ENCODE assay signal across 8 cellular contexts in genomic region chr6:69867075-69867911, GRCh38. TPM values are rescaled to one million over a fixed set of nuclear protein-coding genes. Genes with fewer than 3 reads are reported as not detected.
A peak's percentile ranks its signal among the peaks of the same experiment; 100 is the strongest.
DNase-seq lines count a peak whose midpoint lies in the region; ATAC-seq and TF ChIP-seq lines count a peak whose summit lies in the region.

No MANE protein-coding gene starts in this region.

- peaks cover 0 to 1% (median 0%) of the 10 kb centered on the region in 7 donors for H3K9me3 Mint-ChIP-seq in CD4-positive, CD25-positive, alpha-beta regulatory T cell

- POLR2A ChIA-PET in RWPE1 (lab: Yijun Ruan, JAX; ENCODE audit: low non-redundant PET), result no interaction called here

- H3K36me3 Mint-ChIP-seq in CD4-positive, CD25-positive, alpha-beta regulatory T cell, result no peaks in the 10 kb centered on the region

- H3K27ac ChIP-seq in CD4-positive, CD25-positive, alpha-beta regulatory T cell (ENCODE audit: insufficient read depth, low read length, poor library complexity, severe bottlenecking), result peak overlapping the region; percentile 9
- H3K27ac ChIP-seq in RWPE1, result no peak overlapping the region
- peak overlapping the region in 10 of 12 donors; percentile 1 to 74 (median 59) for H3K27ac ChIP-seq in heart left ventricle
- H3K27ac ChIP-seq in psoas muscle, result peak overlapping the region; percentile 60
- H3K27ac ChIP-seq in aorta (ENCODE audit: low read depth in 1 of 2, low read length in 2 of 2), result no peak overlapping the region

- H3K4me1 ChIP-seq in CD4-positive, CD25-positive, alpha-beta regulatory T cell (ENCODE audit: control insufficient read depth, insufficient read depth, low read length, poor library complexity, severe bottlenecking), result peaks cover 22% of the 10 kb centered on the region
- H3K4me1 ChIP-seq in heart left ventricle, result peaks cover 0 to 17% (median 2%) of the 10 kb centered on the region in 12 donors
- H3K4me1 ChIP-seq in psoas muscle, result peaks cover 9% of the 10 kb centered on the region
- no peaks in the 10 kb centered on the region for H3K4me1 ChIP-seq in aorta (ENCODE audit: control insufficient read depth in 1 of 2, insufficient read depth in 2 of 2, low read length in 2 of 2)

- DNase-seq in CD4-positive, CD25-positive, alpha-beta regulatory T cell, result peak; percentile 38 to 74 (median 49)
- DNase-seq in RWPE1 (ENCODE audit: low spot score) (peak; percentile 15), heart left ventricle (peak; percentile 52 to 83 (median 65)), psoas muscle (peak; percentile 64 to 78), aorta (peak; percentile 75 to 90)
- DNase-seq in activated naive CD4-positive, alpha-beta T cell treated with Interleukin-2 at 50 U/mL for 16 hours, result peak; percentile 62

- intact Hi-C loops in heart left ventricle (cut with DNase I) (loop anchor here in 1 of 10 donors (5.0 kb wide), 1 partner anchor 105 kb away; no protein-coding TSS in a partner anchor), psoas muscle (cut with DNase I) (loop anchor here in 1 of 2 donors (5.0 kb wide), 1 partner anchor 105 kb away; no protein-coding TSS in a partner anchor), aorta (cut with DNase I) (loop anchor here in 1 of 2 donors (5.0 kb wide), 1 partner anchor 70 kb away; no protein-coding TSS in a partner anchor)

- no peaks in the 10 kb centered on the region for H3K9me3 ChIP-seq in CD4-positive, CD25-positive, alpha-beta regulatory T cell (ENCODE audit: control insufficient read depth in 2 of 2, low read length in 2 of 2)
- H3K9me3 ChIP-seq in heart left ventricle (no peaks in the 10 kb centered on the region), psoas muscle (no peaks in the 10 kb centered on the region), aorta (ENCODE audit: control insufficient read depth, low read length) (no peaks in the 10 kb centered on the region)

- no peak for TF ChIP-seq POLR2A in heart left ventricle (IDR thresholded peaks at IDR 0.05)

- peak overlapping the region in 2 of 3 donors; percentile 30 to 81 for H3K27ac Mint-ChIP-seq in CD4-positive, CD25-positive, alpha-beta regulatory T cell

- no peaks in the 10 kb centered on the region for H3K36me3 ChIP-seq in CD4-positive, CD25-positive, alpha-beta regulatory T cell (ENCODE audit: control insufficient read depth, insufficient read depth, low read length)
- H3K36me3 ChIP-seq in heart left ventricle (no peaks in the 10 kb centered on the region), psoas muscle (ENCODE audit: insufficient read depth in 1 of 2, low read depth in 1 of 2) (no peaks in the 10 kb centered on the region), aorta (ENCODE audit: control insufficient read depth in 1 of 2, insufficient read depth in 2 of 2, low read length in 1 of 2) (no peaks in the 10 kb centered on the region)

- 0 to 1% (median 1%) methylated on average over 28 to 82 of the region's 82 CpGs for WGBS in heart left ventricle, 4 donors
- 1 to 2% (median 2%) methylated on average over 69 to 82 of the region's 82 CpGs for WGBS in psoas muscle, 3 donors
- 0 to 1% methylated on average over 78 to 82 of the region's 82 CpGs for WGBS in aorta, 2 donors

- peak overlapping the region; percentile 86 to 88 (median 88) for H3K4me3 Mint-ChIP-seq in CD4-positive, CD25-positive, alpha-beta regulatory T cell

- TF ChIP-seq CTCF in RWPE1 (conservative IDR thresholded peaks at IDR 0.05; ENCODE audit: low read depth) (peak; percentile 22; the same call in 1 of the 2 replicates), heart left ventricle (IDR thresholded peaks at IDR 0.05) (peak in 8 of 12 donors; percentile 6 to 50 (median 26)), psoas muscle (IDR thresholded peaks at IDR 0.05) (peak; percentile 35)

- peak; percentile 77 to 82 for ATAC-seq in CD4-positive, CD25-positive, alpha-beta regulatory T cell (ENCODE audit: low read depth in 2 of 2)
- peak; percentile 67 for ATAC-seq in GM19351 (IDR thresholded peaks at IDR 0.05; ENCODE audit: unreplicated experiment)
- ATAC-seq in HG03460 (IDR thresholded peaks at IDR 0.05; ENCODE audit: unreplicated experiment), result peak; percentile 54
- peak; percentile 59 to 94 (median 86) for ATAC-seq in heart left ventricle
- ATAC-seq in psoas muscle, result peak; percentile 81 to 94 (median 90)
- ATAC-seq in aorta (ENCODE audit: low FRiP score), result peak; percentile 79

- H3K27me3 ChIP-seq in CD4-positive, CD25-positive, alpha-beta regulatory T cell (ENCODE audit: control insufficient read depth, insufficient read depth, low read length), result peaks cover 41% of the 10 kb centered on the region
- H3K27me3 ChIP-seq in heart left ventricle, result peaks cover 0 to 33% (median 0%) of the 10 kb centered on the region in 9 donors
- H3K27me3 ChIP-seq in psoas muscle (ENCODE audit: insufficient read depth in 3 of 3, low read length in 2 of 3), result no peaks in the 10 kb centered on the region
- H3K27me3 ChIP-seq in aorta (ENCODE audit: control insufficient read depth in 1 of 2, insufficient read depth in 2 of 2, low read length in 1 of 2), result no peaks in the 10 kb centered on the region

- H3K27me3 Mint-ChIP-seq in CD4-positive, CD25-positive, alpha-beta regulatory T cell, result peaks cover 73% of the 10 kb centered on the region

- CTCF ChIA-PET in RWPE1 (lab: Yijun Ruan, JAX), result no interaction called here

- H3K4me1 Mint-ChIP-seq in CD4-positive, CD25-positive, alpha-beta regulatory T cell, result peaks cover 9 to 22% (median 11%) of the 10 kb centered on the region in 4 donors

- peak overlapping the region; percentile 86 for H3K4me3 ChIP-seq in CD4-positive, CD25-positive, alpha-beta regulatory T cell (ENCODE audit: low read depth, low read length)
- peak overlapping the region; percentile 28 to 84 (median 63) for H3K4me3 ChIP-seq in heart left ventricle
- H3K4me3 ChIP-seq in psoas muscle, result peak overlapping the region; percentile 77
- peak overlapping the region; percentile 42 to 74 for H3K4me3 ChIP-seq in aorta (ENCODE audit: low read length in 2 of 2)

RNA-seq across cellular contexts. Expression of gene COL19A1, which starts 0.9 kb away (rescaled TPM):
- 0.17 TPM for total RNA-seq in CD4-positive, CD25-positive, alpha-beta regulatory T cell
- not detected for polyA plus RNA-seq in CD4-positive, CD25-positive, alpha-beta regulatory T cell
- total RNA-seq in heart left ventricle, result 1 to 10 TPM in 7 of 9 donors, under 1 TPM in 2; 0.91 to 4.6 (median 1.7) TPM
- under 1 TPM; 0.69 to 0.72 TPM for polyA plus RNA-seq in heart left ventricle
- total RNA-seq in psoas muscle, result 10 to 100 TPM in 1 of 4 donors, 1 to 10 TPM in 2, under 1 TPM in 1; 0.13 to 10.3 (median 1.3) TPM
- under 1 TPM; 0.01 to 0.33 (median 0.04) TPM for polyA plus RNA-seq in psoas muscle
- 1 to 10 TPM in 1 of 2 donors, under 1 TPM in 1; 0.42 to 1.8 TPM for total RNA-seq in aorta
- polyA plus RNA-seq in aorta, result not detected

Comparison
In these comparisons a context has a peak if more than half of its experiments do, and no peak if none do; other contexts are left out.
1. DNase-seq: peak in every context shown above with its lines; median percentile 82 in aorta; 71 in psoas muscle; 65 in heart left ventricle; 62 in activated naive CD4-positive, alpha-beta T cell treated with Interleukin-2 at 50 U/mL for 16 hours; 49 in CD4-positive, CD25-positive, alpha-beta regulatory T cell; 15 in RWPE1.
2. H3K27ac ChIP-seq: peak in CD4-positive, CD25-positive, alpha-beta regulatory T cell (single experiment), heart left ventricle (10 of 12) and psoas muscle (single experiment); none in RWPE1 (single experiment) and aorta (0 of 2).
3. Peak in every context shown above with its lines, with median percentiles within 50 percentile points of each other: ATAC-seq, H3K4me3 ChIP-seq and CTCF ChIP-seq.